13 cellular contexts compared by ENCODE assay signal in the genomic region with DNA sequence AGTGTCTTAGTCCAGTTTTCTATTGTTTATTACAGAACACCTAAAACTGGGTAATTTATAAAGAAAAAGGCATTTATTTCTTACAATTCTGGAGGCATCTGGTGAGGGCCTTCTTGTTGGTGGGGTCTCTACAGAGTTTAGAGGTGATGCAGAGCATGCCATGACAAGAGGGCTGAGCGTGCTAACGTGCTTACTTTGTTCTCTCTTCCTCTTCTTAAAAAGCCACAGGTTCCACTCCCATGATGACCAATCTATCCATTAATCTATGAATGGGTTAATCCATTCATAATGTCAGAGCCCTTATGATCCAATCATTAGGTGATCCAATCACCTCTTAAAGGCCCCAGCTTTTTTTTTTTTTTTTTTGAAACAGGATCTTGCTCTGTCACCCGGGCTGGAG.
DNase-seq lines count a peak whose midpoint lies in the region; ATAC-seq and TF ChIP-seq lines count a peak whose summit lies in the region.
"Had no signal": no experiment of that assay in that cellular context is flagged by ENCODE, and none has a peak within 500 bp of the region (broad histone marks: within the 10 kb centered on the region; RNA-seq: fewer than 3 reads in every experiment).

No MANE protein-coding gene starts in this region.

- H3K27me3 ChIP-seq in Loucy (ENCODE audit: insufficient read depth, low read length, poor library complexity, severe bottlenecking), result no peaks in the 10 kb centered on the region

- H3K9me2 ChIP-seq in Loucy (replicated peaks; ENCODE audit: low read depth, low read length), result no peaks in the 10 kb centered on the region

- no peaks in the 10 kb centered on the region for H4K20me1 ChIP-seq in Loucy (ENCODE audit: insufficient read depth, low read length, poor library complexity, severe bottlenecking)

- no peak overlapping the region for H3K4me2 ChIP-seq in Loucy (ENCODE audit: low read depth, low read length, poor library complexity, severe bottlenecking)
- H3K4me2 ChIP-seq: KMS-11 had no signal

- H3K4me3 ChIP-seq in Loucy (ENCODE audit: low read length, poor library complexity, severe bottlenecking), result no peak overlapping the region

- H3K9me3 ChIP-seq in Loucy (ENCODE audit: insufficient read depth, low read depth, low read length), result no peaks in the 10 kb centered on the region
- H3K9me3 ChIP-seq: Caco-2 had no signal

- peak overlapping the region; percentile 45; the same call in 1 of the 2 replicates for H2AFZ ChIP-seq in Loucy (ENCODE audit: low read length)

- DNase-seq in stimulated activated naive B cell treated with anti-CD40 and anti-IgM and Interleukin-4, amounts not matched to agents 10 μg/mL and 1 μg/mL and 100 μg/mL, for 72 hours, result no peak
- DNase-seq in NCI-H1105 treated with DMSO at 0.1 percent for 48 hours (lab: John Stamatoyannopoulos, UW), result no peak
- DNase-seq: ACHN; Caco-2; CD4-positive, alpha-beta T cell; GOT3; H7 had no signal

- H3K36me3 Mint-ChIP-seq in stimulated activated naive B cell treated with anti-CD40 and anti-IgM and Interleukin-4, amounts not matched to agents 10 μg/mL and 1 μg/mL and 100 μg/mL, for 72 hours, result no peaks in the 10 kb centered on the region

- no peak overlapping the region for H3K4me3 Mint-ChIP-seq in stimulated activated naive B cell treated with anti-CD40 and anti-IgM and Interleukin-4, amounts not matched to agents 10 μg/mL and 1 μg/mL and 100 μg/mL, for 72 hours
- H3K4me3 Mint-ChIP-seq: CD4-positive, alpha-beta T cell had no signal

- H3K36me3 ChIP-seq in Loucy (ENCODE audit: insufficient read depth, low read length), result no peaks in the 10 kb centered on the region

- TF ChIP-seq CTCF in Loucy (conservative IDR thresholded peaks at IDR 0.05; ENCODE audit: low read length), result no peak

- H3K79me2 ChIP-seq in Loucy (ENCODE audit: insufficient read depth, low read length), result no peaks in the 10 kb centered on the region

- no peak overlapping the region for H3K27ac Mint-ChIP-seq in stimulated activated naive B cell treated with anti-CD40 and anti-IgM and Interleukin-4, amounts not matched to agents 10 μg/mL and 1 μg/mL and 100 μg/mL, for 72 hours
- H3K27ac Mint-ChIP-seq: CD4-positive, alpha-beta T cell had no signal

- peaks cover 0 to 5% of the 10 kb centered on the region in 2 donors for H3K4me1 Mint-ChIP-seq in stimulated activated naive B cell treated with anti-CD40 and anti-IgM and Interleukin-4, amounts not matched to agents 10 μg/mL and 1 μg/mL and 100 μg/mL, for 72 hours

- H3K9me3 Mint-ChIP-seq in stimulated activated naive B cell treated with anti-CD40 and anti-IgM and Interleukin-4, amounts not matched to agents 10 μg/mL and 1 μg/mL and 100 μg/mL, for 72 hours, result peaks cover 0 to 2% of the 10 kb centered on the region in 2 donors

- H3K27me3 Mint-ChIP-seq in stimulated activated naive B cell treated with anti-CD40 and anti-IgM and Interleukin-4, amounts not matched to agents 10 μg/mL and 1 μg/mL and 100 μg/mL, for 72 hours, result no peaks in the 10 kb centered on the region
- H3K27me3 Mint-ChIP-seq: CD4-positive, alpha-beta T cell had no signal

- no peaks in the 10 kb centered on the region for H3K4me1 ChIP-seq in Loucy (ENCODE audit: insufficient read depth, low read length, poor library complexity, severe bottlenecking)
- H3K4me1 ChIP-seq: Caco-2 had no signal

- peak; percentile 61 for ATAC-seq in GM19463 (IDR thresholded peaks at IDR 0.05; ENCODE audit: unreplicated experiment)
- ATAC-seq in HG02885 (IDR thresholded peaks at IDR 0.05; ENCODE audit: poor library complexity, unreplicated experiment), result peak; percentile 48
- peak; percentile 39 to 43 for ATAC-seq in stimulated activated naive B cell treated with anti-CD40 and anti-IgM and Interleukin-4, amounts not matched to agents 10 μg/mL and 1 μg/mL and 100 μg/mL, for 72 hours (replicated peaks)
- ATAC-seq in HG03342 (IDR thresholded peaks at IDR 0.05; ENCODE audit: unreplicated experiment), result no peak
- ATAC-seq in GM18517 (IDR thresholded peaks at IDR 0.05; ENCODE audit: unreplicated experiment), result no peak

- no peak overlapping the region for H3K9ac ChIP-seq in Loucy (ENCODE audit: low read depth, low read length, poor library complexity, severe bottlenecking)
- H3K9ac ChIP-seq: KMS-11 had no signal

- no peaks in the 10 kb centered on the region for H3F3A ChIP-seq in Loucy (ENCODE audit: low read depth)

Comparison
In these comparisons a context has a peak if more than half of its experiments do, and no peak if none do; other contexts are left out.
1. ATAC-seq: peak in GM19463 (single experiment), HG02885 (single experiment) and stimulated activated naive B cell treated with anti-CD40 and anti-IgM and Interleukin-4, amounts not matched to agents 10 μg/mL and 1 μg/mL and 100 μg/mL, for 72 hours (2 of 2); none in HG03342 (single experiment) and GM18517 (single experiment).